ENCODE assay signal across 13 cellular contexts in genomic region chr10:93346712-93347111, GRCh38.
DNase-seq lines count a peak whose midpoint lies in the region; ATAC-seq and TF ChIP-seq lines count a peak whose summit lies in the region.
"Had no signal": no experiment of that assay in that cellular context is flagged by ENCODE, and none has a peak within 500 bp of the region (broad histone marks: within the 10 kb centered on the region; RNA-seq: fewer than 3 reads in every experiment).

No MANE protein-coding gene starts in this region.

- DNase-seq in DMS53 (lab: John Stamatoyannopoulos, UW), result peak; percentile 40
- DNase-seq in GM23338 (ENCODE audit: low spot score), result peak; percentile 28
- peak; percentile 50 for DNase-seq in iris pigment epithelial cell (ENCODE audit: low read depth)
- no peak for DNase-seq in WERI-Rb-1
- DNase-seq in epidermal melanocyte (ENCODE audit: insufficient read length, low spot score), result no peak
- no peak for DNase-seq in occipital lobe (lab: John Stamatoyannopoulos, UW)
- DNase-seq in brain microvascular endothelial cell, result no peak
- DNase-seq: effector memory CD8-positive, alpha-beta T cell; NCI-H345; RPMI8226; stimulated activated CD4-positive, alpha-beta T cell treated with anti-CD3 and anti-CD28 coated beads, Interleukin-12 subunit alpha, Interleukin-12 subunit beta, amount 100 ng/mL, for 4 hours; T1000 had no signal

- no peaks in the 10 kb centered on the region for H3K9me3 Mint-ChIP-seq in GM23338
- H3K9me3 Mint-ChIP-seq: effector memory CD8-positive, alpha-beta T cell had no signal

- no peaks in the 10 kb centered on the region for H3K9me2 ChIP-seq in GM23338 (ENCODE audit: insufficient read depth)

- H3K4me3 ChIP-seq in GM23338 (no peak overlapping the region), WERI-Rb-1 (ENCODE audit: low read depth, low read length) (no peak overlapping the region), brain microvascular endothelial cell (ENCODE audit: low read depth, low read length) (no peak overlapping the region)

- peak overlapping the region; percentile 89; the same call in 1 of the 2 replicates for H2AFZ ChIP-seq in GM23338

- H3K27ac ChIP-seq in GM23338 (ENCODE audit: low read depth), result no peak overlapping the region
- H3K27ac ChIP-seq in VCaP, result peak overlapping the region; percentile 19; the same call in 1 of the 2 replicates
- no peak overlapping the region for H3K27ac ChIP-seq in WERI-Rb-1
- no peak overlapping the region for H3K27ac ChIP-seq in brain microvascular endothelial cell

- H3K4me1 ChIP-seq in GM23338 (ENCODE audit: insufficient read depth), result 0 out of 2 replicates have a peak, but pooled peaks cover 4% of the 10 kb centered on the region

- H3K4me2 ChIP-seq in GM23338, result 0 out of 2 replicates have a peak overlapping the region, but pooled peaks have one; percentile 21

- H3F3A ChIP-seq in GM23338 (replicated peaks; ENCODE audit: low read depth), result no peaks in the 10 kb centered on the region

- no peaks in the 10 kb centered on the region for H3K9me3 ChIP-seq in WERI-Rb-1 (ENCODE audit: severe bottlenecking)

- TF ChIP-seq CTCF in GM23338 (conservative IDR thresholded peaks at IDR 0.05; ENCODE audit: low read depth in 2 of 2) (no peak), VCaP (conservative IDR thresholded peaks at IDR 0.05) (no peak), WERI-Rb-1 (IDR thresholded peaks at IDR 0.05; ENCODE audit: low read depth, low read length) (no peak), brain microvascular endothelial cell (IDR thresholded peaks at IDR 0.05; ENCODE audit: low read depth, low read length, missing control alignments) (no peak)

- H3K36me3 Mint-ChIP-seq in GM23338 (ENCODE audit: low read depth), result no peaks in the 10 kb centered on the region

- no peak for ATAC-seq in GM23338
- ATAC-seq: effector memory CD8-positive, alpha-beta T cell had no signal

- no peak overlapping the region for H3K27ac Mint-ChIP-seq in GM23338
- H3K27ac Mint-ChIP-seq: effector memory CD8-positive, alpha-beta T cell had no signal

- H3K27me3 ChIP-seq in GM23338 (ENCODE audit: insufficient read depth) (no peaks in the 10 kb centered on the region), WERI-Rb-1 (ENCODE audit: insufficient read depth, low read depth, severe bottlenecking) (no peaks in the 10 kb centered on the region), brain microvascular endothelial cell (replicated peaks) (no peaks in the 10 kb centered on the region)

- no peak overlapping the region for H3K4me3 Mint-ChIP-seq in GM23338
- H3K4me3 Mint-ChIP-seq: effector memory CD8-positive, alpha-beta T cell had no signal

- in situ Hi-C loops in brain microvascular endothelial cell (cut with HindIII; ENCODE audit: low pct_ligation_motif_present, low sequenced_read_pairs), result no loop called here

- H3K36me3 ChIP-seq in GM23338 (ENCODE audit: insufficient read depth) (no peaks in the 10 kb centered on the region), WERI-Rb-1 (no peaks in the 10 kb centered on the region), brain microvascular endothelial cell (replicated peaks) (peaks cover 95% of the 10 kb centered on the region)

- peaks cover 4% of the 10 kb centered on the region for H3K27me3 Mint-ChIP-seq in GM23338 (ENCODE audit: insufficient read depth, low read depth, poor library complexity)

- H3K4me1 Mint-ChIP-seq in GM23338, result peaks cover 8% of the 10 kb centered on the region

- no peaks in the 10 kb centered on the region for H4K20me1 ChIP-seq in GM23338 (replicated peaks; ENCODE audit: insufficient read depth)

- H3K79me2 ChIP-seq in GM23338 (replicated peaks; ENCODE audit: insufficient read depth), result no peaks in the 10 kb centered on the region

TF ChIP-seq in GM23338, 12 proteins besides CTCF, POLR2A, EP300 and RAD21:
- TF ChIP-seq ZNF331 (CRISPR knock-in tag; IDR thresholded peaks at IDR 0.05; ENCODE audit: low read depth) (no peak), ETS1 (IDR thresholded peaks at IDR 0.05) (no peak)
TF ChIP-seq in GM23338: peak in this region for 0.

Comparison
In these comparisons a context has a peak if more than half of its experiments do, and no peak if none do; other contexts are left out.
1. DNase-seq: peak in DMS53 (single experiment), GM23338 (single experiment) and iris pigment epithelial cell (single experiment); none in WERI-Rb-1 (single experiment), epidermal melanocyte (single experiment), occipital lobe (single experiment) and brain microvascular endothelial cell (single experiment).